In the genomic region with DNA sequence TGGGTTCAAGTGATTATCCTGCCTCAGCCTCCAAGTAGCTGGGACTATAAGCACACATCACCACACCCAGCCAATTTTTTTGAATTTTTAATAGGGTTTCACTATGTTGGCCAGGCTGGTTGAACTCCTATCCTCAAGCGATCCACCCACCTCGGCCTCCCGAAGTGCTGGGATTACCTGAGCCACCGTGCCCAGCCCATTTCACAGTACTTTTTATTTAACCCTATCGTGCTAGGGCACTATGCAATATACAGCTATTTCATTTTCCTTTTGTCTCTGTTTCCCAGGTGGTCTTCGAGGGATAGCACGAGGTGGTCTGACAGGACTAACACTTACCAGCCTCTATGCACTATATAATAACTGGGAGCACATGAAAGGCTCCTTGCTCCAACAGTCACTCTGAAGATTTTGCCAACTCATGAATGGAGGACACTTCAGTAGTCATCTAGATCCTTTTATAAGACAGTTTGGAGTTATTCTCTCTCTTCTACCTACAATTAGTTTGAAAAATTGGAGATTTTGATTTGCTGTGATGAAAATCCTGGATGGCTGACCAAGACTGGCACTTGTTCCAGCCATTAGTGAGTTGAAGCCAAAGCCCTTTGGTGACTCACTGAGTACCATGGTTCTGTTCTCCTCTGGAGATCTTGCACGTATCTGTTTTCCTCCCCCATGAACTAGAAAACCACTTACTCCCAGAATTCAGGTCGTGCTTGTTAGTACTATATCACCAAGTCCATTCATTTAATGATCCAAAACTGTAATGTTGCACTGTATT, we compare ENCODE assay signal across 26 cellular contexts. TPM values are rescaled to one million over a fixed set of nuclear protein-coding genes. Genes with fewer than 3 reads are reported as not detected.
A peak's percentile ranks its signal among the peaks of the same experiment; 100 is the strongest.
DNase-seq lines count a peak whose midpoint lies in the region; ATAC-seq and TF ChIP-seq lines count a peak whose summit lies in the region.
"Had no signal": no experiment of that assay in that cellular context is flagged by ENCODE, and none has a peak within 500 bp of the region (broad histone marks: within the 10 kb centered on the region; RNA-seq: fewer than 3 reads in every experiment).

No MANE protein-coding gene starts in this region.

- peaks cover 11% of the 10 kb centered on the region for H3K36me3 ChIP-seq in breast epithelium

- no peaks in the 10 kb centered on the region for H3K4me1 ChIP-seq in breast epithelium
- H3K4me1 ChIP-seq: ascending aorta, BLaER1 had no signal

- TF ChIP-seq CTCF in MCF 10A (IDR thresholded peaks at IDR 0.05; ENCODE audit: unreplicated experiment), result no peak
- TF ChIP-seq CTCF in breast epithelium (IDR thresholded peaks at IDR 0.05), result no peak
- TF ChIP-seq CTCF in fibroblast of mammary gland (conservative IDR thresholded peaks at IDR 0.05; ENCODE audit: control insufficient read depth, insufficient read depth, low read depth, low read length), result no peak
- TF ChIP-seq CTCF in CD14-positive monocyte (IDR thresholded peaks at IDR 0.05), result no peak

- H3K27me3 Mint-ChIP-seq in MCF 10A (ENCODE audit: insufficient read depth, unreplicated experiment) (no peaks in the 10 kb centered on the region), T-helper 17 cell (no peaks in the 10 kb centered on the region), CD14-positive monocyte (ENCODE audit: low read depth in 3 of 3) (no peaks in the 10 kb centered on the region)
- H3K27me3 Mint-ChIP-seq: IgD-negative memory B cell had no signal

- TF ChIP-seq POLR2A in breast epithelium (IDR thresholded peaks at IDR 0.05), result no peak

- H3K4me3 Mint-ChIP-seq in MCF 10A (ENCODE audit: unreplicated experiment) (no peak overlapping the region), T-helper 17 cell (no peak overlapping the region), CD14-positive monocyte (no peak overlapping the region)
- H3K4me3 Mint-ChIP-seq: IgD-negative memory B cell had no signal

- H3K36me3 Mint-ChIP-seq in MCF 10A (ENCODE audit: insufficient read depth, unreplicated experiment), result peaks cover 100% of the 10 kb centered on the region
- peaks cover 3% of the 10 kb centered on the region for H3K36me3 Mint-ChIP-seq in T-helper 17 cell (ENCODE audit: low read depth)
- H3K36me3 Mint-ChIP-seq in CD14-positive monocyte, result peaks cover 67 to 86% of the 10 kb centered on the region in 2 donors

- DNase-seq in MCF 10A (ENCODE audit: unreplicated experiment) (no peak), breast epithelium (ENCODE audit: low spot score in 2 of 2) (no peak), T-helper 17 cell (no peak), fibroblast of mammary gland (ENCODE audit: low read depth) (peak; percentile 49), CD14-positive monocyte (ENCODE audit: low spot score) (no peak), C1 segment of cervical spinal cord (lab: John Stamatoyannopoulos, UW) (no peak), germinal center (ENCODE audit: low spot score) (no peak)
- DNase-seq in stimulated activated naive CD8-positive, alpha-beta T cell treated with anti-CD3 and anti-CD28 coated beads, Interleukin-15, Interleukin-2, amounts not matched to agents 100 U/mL and 50 U/mL, for 24 hours, result no peak
- DNase-seq: DMS153; GF-D8; GOT3; heart left ventricle; NCI-H1436 treated with DMSO at 0.1 percent for 48 hours; NCI-H2171 treated with DMSO at 0.1 percent for 48 hours; NCI-H526 treated with DMSO at 0.1 percent for 48 hours; stimulated activated CD8-positive, alpha-beta memory T cell treated with anti-CD3 and anti-CD28 coated beads, Interleukin-4, amount 100 ng/mL, for 48 hours had no signal

- intact Hi-C loops in MCF 10A (cut with micrococcal nuclease), result no loop called here
- intact Hi-C loops in breast epithelium (cut with DNase I; ENCODE audit: low total_unique reads), result no loop called here
- intact Hi-C loops in CD14-positive monocyte (cut with micrococcal nuclease), result no loop called here

- CTCF ChIA-PET in MCF 10A (lab: Yijun Ruan, JAX), result interaction anchor here (6.8 kb wide), 1 partner anchor 24 kb away, joined by 43 read pairs; no protein-coding TSS in a partner anchor

- H3K9me3 Mint-ChIP-seq in MCF 10A (ENCODE audit: unreplicated experiment) (no peaks in the 10 kb centered on the region), CD14-positive monocyte (peaks cover 0 to 5% (median 3%) of the 10 kb centered on the region in 7 donors)

- TSS peak; percentile 69 for BruUV-seq in MCF 10A (replicated peaks; lab: Mats Ljungman, UMichigan)

- H3K4me3 ChIP-seq in breast epithelium (no peak overlapping the region), fibroblast of mammary gland (ENCODE audit: control insufficient read depth, low read depth, low read length) (no peak overlapping the region)
- H3K4me3 ChIP-seq: ascending aorta, BLaER1, GM12878, heart left ventricle had no signal

- no peaks in the 10 kb centered on the region for H3K9me3 ChIP-seq in breast epithelium
- H3K9me3 ChIP-seq in T-helper 17 cell (ENCODE audit: control insufficient read depth, low read length, poor library complexity, severe bottlenecking), result no peaks in the 10 kb centered on the region
- H3K9me3 ChIP-seq: ascending aorta, heart left ventricle had no signal

- POLR2A ChIA-PET in MCF 10A (lab: Yijun Ruan, JAX), result interaction anchor here (0.9 to 5.1 kb wide), 4 partner anchors 12 to 20 kb away, joined by 3 to 34 read pairs (median 3); no protein-coding TSS in a partner anchor

- no peak for ATAC-seq in T-helper 17 cell
- ATAC-seq in stimulated activated naive CD8-positive, alpha-beta T cell treated with anti-CD3 and anti-CD28 coated beads, Interleukin-15, Interleukin-2, amounts not matched to agents 100 U/mL and 50 U/mL, for 24 hours, result peak; percentile 9
- ATAC-seq: GM12878, heart left ventricle had no signal

- H3K4me1 Mint-ChIP-seq in MCF 10A (ENCODE audit: insufficient read depth, unreplicated experiment) (peaks cover 10% of the 10 kb centered on the region), T-helper 17 cell (peaks cover 2% of the 10 kb centered on the region), CD14-positive monocyte (peaks cover 4% of the 10 kb centered on the region)
- H3K4me1 Mint-ChIP-seq: IgD-negative memory B cell had no signal

- H3K27ac ChIP-seq in breast epithelium, result no peak overlapping the region
- H3K27ac ChIP-seq: ascending aorta, BLaER1, heart left ventricle had no signal

- H3K27me3 ChIP-seq in breast epithelium, result no peaks in the 10 kb centered on the region
- H3K27me3 ChIP-seq: ascending aorta, BLaER1, heart left ventricle had no signal

- H3K27ac Mint-ChIP-seq in MCF 10A (ENCODE audit: low read depth, unreplicated experiment), result no peak overlapping the region
- peak overlapping the region; percentile 49 for H3K27ac Mint-ChIP-seq in T-helper 17 cell
- H3K27ac Mint-ChIP-seq in CD14-positive monocyte, result peak overlapping the region in 3 of 7 donors; percentile 16 to 79 (median 75)

RNA-seq across cellular contexts. Expression of a gene that starts 27.3 kb away (rescaled TPM):
- total RNA-seq in MCF 10A (2022) (73.5 and 81.6 TPM in 2 replicates), breast epithelium (100 to 1,000 TPM; 121 to 200 (median 189) TPM), T-helper 17 cell (100 to 1,000 TPM in 1 of 2 donors, 10 to 100 TPM in 1; 51.5 to 107 TPM)
- polyA plus RNA-seq in CD14-positive monocyte, result 100 to 1,000 TPM; 784 to 853 TPM

RNA-seq across cellular contexts. Expression of a gene that starts 30.8 kb away (rescaled TPM):
- 85.2 and 89.9 TPM in 2 replicates for total RNA-seq in MCF 10A (2022)
- total RNA-seq in breast epithelium, result 10 to 100 TPM; 55.4 to 60.7 (median 57.1) TPM
- total RNA-seq in T-helper 17 cell, result 10 to 100 TPM; 23.8 to 33.0 TPM
- 10 to 100 TPM; 71.2 to 72.1 TPM for polyA plus RNA-seq in CD14-positive monocyte

RNA-seq across cellular contexts. Expression of a gene that starts 43.0 kb away (rescaled TPM):
- total RNA-seq in MCF 10A (2022), result not detected in 2 replicates
- 1 to 10 TPM in 2 of 3 donors, not detected in 1; 4.0 to 7.2 TPM for total RNA-seq in breast epithelium
- not detected for total RNA-seq in T-helper 17 cell
- polyA plus RNA-seq in CD14-positive monocyte, result not detected
- total RNA-seq: A172; ascending aorta; chondrocyte; GM12878; heart left ventricle; lung microvascular endothelial cell; renal cortical epithelial cell; T-helper 1 cell treated with Interleukin-12 subunit alpha and Interleukin-12 subunit beta and Interleukin-4 antibody, amounts not matched to agents 30 ng/mL and 1 ng/mL, for 36 hours; temporal lobe had no signal
- polyA plus RNA-seq: GM12878, heart left ventricle, IgD-negative memory B cell had no signal
